21 cellular contexts compared by ENCODE assay signal in the genomic region with DNA sequence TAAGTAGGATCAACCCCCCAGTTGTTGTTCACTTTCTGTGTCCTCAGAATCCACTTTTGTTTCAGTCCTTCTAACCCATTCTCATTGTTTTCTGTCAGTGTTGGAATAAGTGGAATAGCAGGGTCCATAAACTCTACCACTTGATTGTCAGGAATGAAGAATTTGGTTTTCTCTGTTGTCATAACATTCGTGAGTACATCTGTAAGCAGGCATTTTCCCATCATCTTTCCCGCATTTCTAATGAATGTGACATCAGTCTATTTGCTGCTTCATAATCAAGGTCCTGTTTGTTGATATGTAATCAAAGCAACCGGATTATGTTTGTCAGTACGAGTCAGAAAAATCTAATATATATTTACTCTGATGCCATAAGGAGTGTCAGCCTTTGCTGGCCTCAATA.
A peak's percentile ranks its signal among the peaks of the same experiment; 100 is the strongest.
DNase-seq lines count a peak whose midpoint lies in the region; ATAC-seq and TF ChIP-seq lines count a peak whose summit lies in the region.
"Had no signal": no experiment of that assay in that cellular context is flagged by ENCODE, and none has a peak within 500 bp of the region (broad histone marks: within the 10 kb centered on the region; RNA-seq: fewer than 3 reads in every experiment).

No MANE protein-coding gene starts in this region.

- H4K8ac ChIP-seq in mesenchymal stem cell (ENCODE audit: low read length): no peak overlapping the region

- H3F3A ChIP-seq in GM23248 (ENCODE audit: insufficient read depth): peaks cover 12% of the 10 kb centered on the region; the same call in 1 of the 2 replicates

- H3K27me3 ChIP-seq in cardiac muscle cell: no peaks in the 10 kb centered on the region
- peaks cover 4 to 10% of the 10 kb centered on the region in 2 experiments for H3K27me3 ChIP-seq in mesenchymal stem cell (ENCODE audit: control insufficient read depth in 1 of 2, insufficient read depth in 1 of 2, low read length in 2 of 2)
- H3K27me3 ChIP-seq in GM23248 (replicated peaks; ENCODE audit: insufficient read depth): no peaks in the 10 kb centered on the region

- no peak overlapping the region for H3K27ac Mint-ChIP-seq in activated CD8-positive, alpha-beta memory T cell treated with anti-CD3 and anti-CD28 coated beads, Interleukin-2, amount 10 ng/mL, durations not matched to agents 7 days and 5 days
- H3K27ac Mint-ChIP-seq: IgD-negative memory B cell had no signal

- H3K4me2 ChIP-seq in mesenchymal stem cell (ENCODE audit: low read length, poor library complexity, severe bottlenecking) (no peak overlapping the region), GM23248 (ENCODE audit: unreplicated experiment) (no peak overlapping the region)

- H2AK5ac ChIP-seq in mesenchymal stem cell (ENCODE audit: low read length, severe bottlenecking): no peak overlapping the region

- H3K9ac ChIP-seq in mesenchymal stem cell (ENCODE audit: low read length) (no peak overlapping the region), GM23248 (no peak overlapping the region)

- no peak overlapping the region for H3K14ac ChIP-seq in mesenchymal stem cell (ENCODE audit: low read length in 2 of 2)

- WGBS in mesenchymal stem cell: 80% methylated on average over 1 of the region's 4 CpGs
- 74 to 83% methylated on average over 4 of the region's 4 CpGs for WGBS in GM23248 (ENCODE audit: low coverage in 1 of 2, low lambda C conversion rate in 2 of 2, missing lambda C conversion rate in 2 of 2), 2 experiments

- no peaks in the 10 kb centered on the region for H3K79me2 ChIP-seq in GM23248 (ENCODE audit: insufficient read depth)

- H2BK5ac ChIP-seq in mesenchymal stem cell (ENCODE audit: low read depth, low read length, poor library complexity, severe bottlenecking): no peak overlapping the region

- no peaks in the 10 kb centered on the region for H4K20me1 ChIP-seq in GM23248 (ENCODE audit: insufficient read depth)

- no peak overlapping the region for H4K91ac ChIP-seq in mesenchymal stem cell (ENCODE audit: low read length)

- no peak overlapping the region for H2BK120ac ChIP-seq in mesenchymal stem cell (ENCODE audit: low read depth, low read length)

- no peaks in the 10 kb centered on the region for H3K36me3 Mint-ChIP-seq in activated CD8-positive, alpha-beta memory T cell treated with anti-CD3 and anti-CD28 coated beads, Interleukin-2, amount 10 ng/mL, durations not matched to agents 7 days and 5 days
- H3K36me3 Mint-ChIP-seq: CD8-positive, alpha-beta memory T cell; IgD-negative memory B cell had no signal

- H3K4me3 Mint-ChIP-seq in activated CD8-positive, alpha-beta memory T cell treated with anti-CD3 and anti-CD28 coated beads, Interleukin-2, amount 10 ng/mL, durations not matched to agents 7 days and 5 days: no peak overlapping the region
- H3K4me3 Mint-ChIP-seq: CD8-positive, alpha-beta memory T cell; IgD-negative memory B cell had no signal

- H3K9me2 ChIP-seq in GM23248 (ENCODE audit: insufficient read depth): no peaks in the 10 kb centered on the region

- H2BK12ac ChIP-seq in mesenchymal stem cell (ENCODE audit: low read length in 2 of 2): peak overlapping the region in 1 of 2 experiments; percentile 35

- no peak for TF ChIP-seq CTCF in cardiac muscle cell (IDR thresholded peaks at IDR 0.05; ENCODE audit: low read depth, low read length)

- H3K79me1 ChIP-seq in mesenchymal stem cell (replicated peaks; ENCODE audit: low read length, poor library complexity, severe bottlenecking): no peaks in the 10 kb centered on the region

- DNase-seq in cardiac muscle cell (ENCODE audit: low read depth in 1 of 2, low spot score in 1 of 2): no peak
- no peak for DNase-seq in Right ventricle myocardium inferior (ENCODE audit: missing footprints)
- DNase-seq in dermis microvascular lymphatic vessel endothelial cell (ENCODE audit: low read depth in 2 of 2): peak; percentile 16 to 24
- peak; percentile 58 for DNase-seq in mesenchymal stem cell
- no peak for DNase-seq in GM23248
- DNase-seq in activated CD8-positive, alpha-beta memory T cell treated with anti-CD3 and anti-CD28 coated beads, Interleukin-2, amount 10 ng/mL, durations not matched to agents 7 days and 5 days: no peak
- DNase-seq: 8988T; Calu3; CD8-positive, alpha-beta memory T cell; H7; Karpas-422; NCI-H1694; NCI-H2081; NCI-H2171; NCI-H345; NCI-H524; NCI-H82; Right ventricle myocardium superior had no signal

- H3K4me3 ChIP-seq in cardiac muscle cell (no peak overlapping the region), mesenchymal stem cell (ENCODE audit: insufficient read depth in 1 of 2, low read depth in 1 of 2, low read length in 2 of 2) (no peak overlapping the region), GM23248 (no peak overlapping the region)

- no peak overlapping the region for H2BK15ac ChIP-seq in mesenchymal stem cell (ENCODE audit: low read depth, poor library complexity, severe bottlenecking)

- ATAC-seq in Right ventricle myocardium inferior (no peak), GM18505 (IDR thresholded peaks at IDR 0.05; ENCODE audit: unreplicated experiment) (no peak)
- no peak for ATAC-seq in activated CD8-positive, alpha-beta memory T cell treated with anti-CD3 and anti-CD28 coated beads, Interleukin-2, amount 10 ng/mL, durations not matched to agents 7 days and 5 days

- no peak overlapping the region for H3K4ac ChIP-seq in mesenchymal stem cell (ENCODE audit: low read depth in 1 of 2, low read length in 2 of 2)

- H3K4me1 ChIP-seq in cardiac muscle cell (ENCODE audit: low read depth) (peaks cover 33% of the 10 kb centered on the region), mesenchymal stem cell (ENCODE audit: control insufficient read depth, insufficient read depth, low read depth, low read length) (peaks cover 2% of the 10 kb centered on the region), GM23248 (ENCODE audit: insufficient read depth) (peaks cover 18% of the 10 kb centered on the region)

- no peak for TF ChIP-seq POLR2A in GM18505 (IDR thresholded peaks at IDR 0.05; ENCODE audit: borderline replicate concordance, extremely low read depth, insufficient read depth, insufficient read length)

- H2AFZ ChIP-seq in mesenchymal stem cell (ENCODE audit: low read depth, low read length) (no peak overlapping the region), GM23248 (no peak overlapping the region)

- intact Hi-C loops in Right ventricle myocardium inferior (cut with DNase I): no loop called here

- H3K9me3 ChIP-seq in cardiac muscle cell (ENCODE audit: low read depth): no peaks in the 10 kb centered on the region
- H3K9me3 ChIP-seq in mesenchymal stem cell (ENCODE audit: control insufficient read depth, low read length): no peaks in the 10 kb centered on the region
- no peaks in the 10 kb centered on the region for H3K9me3 ChIP-seq in GM23248 (ENCODE audit: low read depth)

- H3K36me3 ChIP-seq in cardiac muscle cell (no peaks in the 10 kb centered on the region), mesenchymal stem cell (ENCODE audit: control insufficient read depth in 1 of 2, insufficient read depth in 2 of 2, low read depth in 1 of 2, low read length in 2 of 2) (no peaks in the 10 kb centered on the region), GM23248 (ENCODE audit: low read depth) (no peaks in the 10 kb centered on the region)

- no peaks in the 10 kb centered on the region for H3K4me1 Mint-ChIP-seq in activated CD8-positive, alpha-beta memory T cell treated with anti-CD3 and anti-CD28 coated beads, Interleukin-2, amount 10 ng/mL, durations not matched to agents 7 days and 5 days
- H3K4me1 Mint-ChIP-seq: CD8-positive, alpha-beta memory T cell had no signal

- no peaks in the 10 kb centered on the region for H3K9me3 Mint-ChIP-seq in activated CD8-positive, alpha-beta memory T cell treated with anti-CD3 and anti-CD28 coated beads, Interleukin-2, amount 10 ng/mL, durations not matched to agents 7 days and 5 days (ENCODE audit: low read depth)

- in situ Hi-C loops in GM23248 (cut with MboI): no loop called here

- no peak overlapping the region for H3K18ac ChIP-seq in mesenchymal stem cell (ENCODE audit: low read depth in 1 of 2, low read length in 2 of 2)

- H3K27me3 Mint-ChIP-seq in activated CD8-positive, alpha-beta memory T cell treated with anti-CD3 and anti-CD28 coated beads, Interleukin-2, amount 10 ng/mL, durations not matched to agents 7 days and 5 days: no peaks in the 10 kb centered on the region
- H3K27me3 Mint-ChIP-seq: IgD-negative memory B cell had no signal

- no peak overlapping the region for H3K23ac ChIP-seq in mesenchymal stem cell (ENCODE audit: low read length in 2 of 2)

- CTCF ChIA-PET in activated CD8-positive, alpha-beta memory T cell treated with anti-CD3 and anti-CD28 coated beads, Interleukin-2, amount 10 ng/mL, durations not matched to agents 7 days and 5 days (lab: Charles Lee): no interaction called here

- peak overlapping the region; percentile 68 for H3K27ac ChIP-seq in cardiac muscle cell
- no peak overlapping the region for H3K27ac ChIP-seq in mesenchymal stem cell (ENCODE audit: low read length, poor library complexity, severe bottlenecking)
- H3K27ac ChIP-seq in GM23248: no peak overlapping the region
- H3K27ac ChIP-seq: C4-2B had no signal

Comparison
In these comparisons a context has a peak if more than half of its experiments do, and no peak if none do; other contexts are left out.
1. DNase-seq: peak in dermis microvascular lymphatic vessel endothelial cell (2 of 2) and mesenchymal stem cell (single experiment); none in cardiac muscle cell (0 of 2), Right ventricle myocardium inferior (single experiment), GM23248 (single experiment) and activated CD8-positive, alpha-beta memory T cell treated with anti-CD3 and anti-CD28 coated beads, Interleukin-2, amount 10 ng/mL, durations not matched to agents 7 days and 5 days (single experiment).